ENCODE assay signal across 8 cellular contexts in genomic region chr18:24271381-24272331, GRCh38.
DNase-seq lines count a peak whose midpoint lies in the region; TF ChIP-seq lines count a peak whose summit lies in the region.

No MANE protein-coding gene starts in this region.

- H3K4me3 Mint-ChIP-seq in activated naive CD8-positive, alpha-beta T cell treated with anti-CD3 and anti-CD28 coated beads for 36 hours = peak overlapping the region; percentile 71
- H3K4me3 Mint-ChIP-seq in neural crest cell = peak overlapping the region; percentile 90

- H3K36me3 Mint-ChIP-seq in activated naive CD8-positive, alpha-beta T cell treated with anti-CD3 and anti-CD28 coated beads for 36 hours = no peaks in the 10 kb centered on the region
- peaks cover 9% of the 10 kb centered on the region for H3K36me3 Mint-ChIP-seq in neural crest cell (ENCODE audit: low read depth)

- TF ChIP-seq POLR2A in uterus (IDR thresholded peaks at IDR 0.05) = peak; percentile 24 to 52

- no peaks in the 10 kb centered on the region for H3K36me3 ChIP-seq in uterus

- intact Hi-C loops in uterus (cut with DNase I; ENCODE audit: low total_unique reads) = no loop called here

- H3K27ac Mint-ChIP-seq in activated naive CD8-positive, alpha-beta T cell treated with anti-CD3 and anti-CD28 coated beads for 36 hours = no peak overlapping the region
- no peak overlapping the region for H3K27ac Mint-ChIP-seq in neural crest cell (ENCODE audit: unreplicated experiment)

- DNase-seq in AG08396 (ENCODE audit: low spot score) = peak; percentile 86
- DNase-seq in GM13977 (ENCODE audit: low spot score) = peak; percentile 59
- DNase-seq in NCI-H2196 (lab: John Stamatoyannopoulos, UW; ENCODE audit: unreplicated experiment) = peak; percentile 55
- DNase-seq in activated naive CD8-positive, alpha-beta T cell treated with anti-CD3 and anti-CD28 coated beads for 36 hours = peak; percentile 40
- DNase-seq in glomerular visceral epithelial cell (ENCODE audit: extremely low spot score) = peak; percentile 88
- peak; percentile 67 for DNase-seq in neural crest cell (ENCODE audit: low read depth, low spot score)
- peak; percentile 71 to 72 for DNase-seq in uterus
- DNase-seq in activated CD4-positive, CD25-positive, alpha-beta regulatory T cell treated with anti-CD3 and anti-CD28 coated beads, Interleukin-2, amount 50 U/mL, for 72 hours = no peak

- H3K27me3 Mint-ChIP-seq in activated naive CD8-positive, alpha-beta T cell treated with anti-CD3 and anti-CD28 coated beads for 36 hours = peaks cover 58% of the 10 kb centered on the region
- no peaks in the 10 kb centered on the region for H3K27me3 Mint-ChIP-seq in neural crest cell (ENCODE audit: low read depth)

- H3K4me3 ChIP-seq in uterus = peak overlapping the region; percentile 68 to 72

- H3K4me1 ChIP-seq in uterus = peaks cover 0 to 6% of the 10 kb centered on the region in 2 donors

- no peak for TF ChIP-seq CTCF in GM13977 (IDR thresholded peaks at IDR 0.05; ENCODE audit: extremely low read depth, insufficient read depth, missing control alignments)
- peak; percentile 44 for TF ChIP-seq CTCF in neural crest cell (conservative IDR thresholded peaks at IDR 0.05)
- peak in 3 of 4 experiments; percentile 5 to 40 (median 24) for TF ChIP-seq CTCF in uterus (IDR thresholded peaks at IDR 0.05)

- H3K27ac ChIP-seq in uterus = peak overlapping the region; percentile 95 to 96

- peaks cover 3% of the 10 kb centered on the region for H3K4me1 Mint-ChIP-seq in activated naive CD8-positive, alpha-beta T cell treated with anti-CD3 and anti-CD28 coated beads for 36 hours
- peaks cover 27% of the 10 kb centered on the region for H3K4me1 Mint-ChIP-seq in neural crest cell

- in situ Hi-C loops in GM13977 (cut with MboI; ENCODE audit: low pct_unique_long_range_greater_than_20kb, low sequenced_read_pairs, unreplicated experiment) = no loop called here

- H3K27me3 ChIP-seq in uterus = no peaks in the 10 kb centered on the region

- peaks cover 2% of the 10 kb centered on the region for H3K9me3 Mint-ChIP-seq in activated naive CD8-positive, alpha-beta T cell treated with anti-CD3 and anti-CD28 coated beads for 36 hours
- no peaks in the 10 kb centered on the region for H3K9me3 Mint-ChIP-seq in neural crest cell

- H3K9me3 ChIP-seq in uterus = peaks cover 0 to 8% of the 10 kb centered on the region in 2 donors
